Comparison of ENCODE assay signal across 8 cellular contexts in the genomic region with DNA sequence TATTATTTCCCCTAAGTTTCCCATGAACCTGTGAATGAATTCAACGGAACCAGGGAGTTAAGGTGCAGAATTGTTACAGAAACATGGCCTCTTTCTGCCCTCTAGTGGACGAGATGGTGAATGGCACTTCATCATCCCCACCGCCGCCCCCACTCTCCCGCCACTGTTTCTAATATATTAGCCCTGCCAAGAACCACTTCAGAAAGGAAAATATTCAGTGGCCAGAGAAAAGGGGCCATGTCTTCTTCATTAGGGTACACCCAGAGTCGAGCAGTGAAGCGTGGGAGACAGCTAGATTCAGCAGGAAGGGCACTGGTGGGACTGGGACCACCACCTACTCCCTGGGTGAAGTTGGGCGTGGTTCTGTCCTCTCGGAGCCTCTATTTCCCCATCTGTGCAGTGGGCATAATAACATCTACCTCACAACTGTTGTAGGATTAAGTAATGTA. TPM values are rescaled to one million over a fixed set of nuclear protein-coding genes. Genes with fewer than 3 reads are reported as not detected.
DNase-seq lines count a peak whose midpoint lies in the region; ATAC-seq and TF ChIP-seq lines count a peak whose summit lies in the region.

No MANE protein-coding gene starts in this region.

- peaks cover 7% of the 10 kb centered on the region for H3K9me3 Mint-ChIP-seq in Caco-2 (ENCODE audit: unreplicated experiment)

- intact Hi-C loops in Caco-2 (cut with micrococcal nuclease; ENCODE audit: unreplicated experiment), result loop anchor here (1.0 to 10.0 kb wide), 2 partner anchors 222 to 398 kb away; no protein-coding TSS in a partner anchor

- H3K27me3 Mint-ChIP-seq in Caco-2 (ENCODE audit: insufficient read depth, unreplicated experiment), result peaks cover 12% of the 10 kb centered on the region

- H3K36me3 ChIP-seq in Caco-2 (ENCODE audit: control insufficient read depth, insufficient read depth, low read length) (no peaks in the 10 kb centered on the region), Peyer's patch (no peaks in the 10 kb centered on the region)

- CTCF ChIA-PET in Caco-2 (lab: Charles Lee), result interaction anchor here (1.0 to 3.3 kb wide), 2 partner anchors 80 to 222 kb away, joined by 3 to 20 read pairs; no protein-coding TSS in a partner anchor

- H3K4me1 ChIP-seq in Caco-2, result no peaks in the 10 kb centered on the region
- no peaks in the 10 kb centered on the region for H3K4me1 ChIP-seq in Peyer's patch

- no peak for TF ChIP-seq POLR2A in Peyer's patch (IDR thresholded peaks at IDR 0.05)

- no peaks in the 10 kb centered on the region; the same call in 1 of the 2 replicates for H3K27me3 ChIP-seq in Caco-2 (replicated peaks; ENCODE audit: control insufficient read depth, insufficient read depth, low read length)
- no peaks in the 10 kb centered on the region for H3K27me3 ChIP-seq in Peyer's patch

- TF ChIP-seq CTCF in Caco-2 (IDR thresholded peaks at IDR 0.05; ENCODE audit: insufficient read depth in 1 of 2, low read depth in 1 of 2, low read length in 1 of 2, severe bottlenecking in 1 of 2, unreplicated experiment in 1 of 2), result peak; percentile 70 to 91
- TF ChIP-seq CTCF in Peyer's patch (IDR thresholded peaks at IDR 0.05), result peak; percentile 50 to 89 (median 70)
- TF ChIP-seq CTCF in astrocyte of the cerebellum (IDR thresholded peaks at IDR 0.05; ENCODE audit: low read depth, low read length, missing control alignments), result peak; percentile 63

- H3K27ac Mint-ChIP-seq in Caco-2 (ENCODE audit: unreplicated experiment), result no peak overlapping the region

- in situ Hi-C loops in astrocyte of the cerebellum (cut with HindIII; ENCODE audit: low sequenced_read_pairs), result loop anchor here (25.0 kb wide), 1 partner anchor 395 kb away; no protein-coding TSS in a partner anchor

- H3K4me3 ChIP-seq in Caco-2 (ENCODE audit: low read depth, low read length), result no peak overlapping the region
- H3K4me3 ChIP-seq in Peyer's patch, result no peak overlapping the region
- H3K4me3 ChIP-seq in astrocyte of the cerebellum (ENCODE audit: low read depth, low read length), result no peak overlapping the region

- H3K9me3 ChIP-seq in Caco-2 (0 out of 2 replicates have a peak, but pooled peaks cover 2% of the 10 kb centered on the region), Peyer's patch (no peaks in the 10 kb centered on the region)

- POLR2A ChIA-PET in Caco-2 (lab: Charles Lee), result no interaction called here

- DNase-seq in Caco-2 (peak in 1 of 2 experiments; percentile 55), Peyer's patch (peak in 1 of 3 donors; percentile 64), astrocyte of the cerebellum (ENCODE audit: low read depth) (peak; percentile 12), iPS-NIHi7 (ENCODE audit: extremely low spot score) (peak; percentile 77), UCSD-AML1 (lab: John Stamatoyannopoulos, UW; ENCODE audit: unreplicated experiment) (no peak), MV-4-11 (lab: John Stamatoyannopoulos, UW) (no peak)
- peak; percentile 13 for DNase-seq in stimulated activated CD4-positive, alpha-beta T cell treated with anti-CD3 and anti-CD28 coated beads, Interleukin-1b, Interleukin-23, amount 100 ng/mL, for 48 hours

- BruUV-seq in Caco-2 (replicated peaks; lab: Mats Ljungman, UMichigan), result no TSS peak

- peak; percentile 47 for ATAC-seq in HG02759 (IDR thresholded peaks at IDR 0.05; ENCODE audit: unreplicated experiment)

- H3K4me1 Mint-ChIP-seq in Caco-2 (ENCODE audit: low read depth, unreplicated experiment), result no peaks in the 10 kb centered on the region

- no peak overlapping the region for H3K4me3 Mint-ChIP-seq in Caco-2 (ENCODE audit: unreplicated experiment)

- no peaks in the 10 kb centered on the region for H3K36me3 Mint-ChIP-seq in Caco-2 (ENCODE audit: insufficient read depth, unreplicated experiment)

- H3K27ac ChIP-seq in Peyer's patch, result peak overlapping the region in 2 of 4 donors; percentile 55 to 66

RNA-seq across cellular contexts. Expression of gene SYT13, which starts 46.4 kb away (rescaled TPM):
- total RNA-seq in Caco-2 (2022) (6.0 and 9.4 TPM in 2 replicates), Peyer's patch (10 to 100 TPM; 15.4 to 41.3 (median 25.2) TPM)

Comparison
In these comparisons a context has a peak if more than half of its experiments do, and no peak if none do; other contexts are left out.
1. DNase-seq: peak in astrocyte of the cerebellum (single experiment), iPS-NIHi7 (single experiment) and stimulated activated CD4-positive, alpha-beta T cell treated with anti-CD3 and anti-CD28 coated beads, Interleukin-1b, Interleukin-23, amount 100 ng/mL, for 48 hours (single experiment); none in UCSD-AML1 (single experiment) and MV-4-11 (single experiment).
2. Peak in every context shown above with its lines, with median percentiles within 50 percentile points of each other: CTCF ChIP-seq.